Comparison of ENCODE assay signal across 8 cellular contexts in the genomic region with DNA sequence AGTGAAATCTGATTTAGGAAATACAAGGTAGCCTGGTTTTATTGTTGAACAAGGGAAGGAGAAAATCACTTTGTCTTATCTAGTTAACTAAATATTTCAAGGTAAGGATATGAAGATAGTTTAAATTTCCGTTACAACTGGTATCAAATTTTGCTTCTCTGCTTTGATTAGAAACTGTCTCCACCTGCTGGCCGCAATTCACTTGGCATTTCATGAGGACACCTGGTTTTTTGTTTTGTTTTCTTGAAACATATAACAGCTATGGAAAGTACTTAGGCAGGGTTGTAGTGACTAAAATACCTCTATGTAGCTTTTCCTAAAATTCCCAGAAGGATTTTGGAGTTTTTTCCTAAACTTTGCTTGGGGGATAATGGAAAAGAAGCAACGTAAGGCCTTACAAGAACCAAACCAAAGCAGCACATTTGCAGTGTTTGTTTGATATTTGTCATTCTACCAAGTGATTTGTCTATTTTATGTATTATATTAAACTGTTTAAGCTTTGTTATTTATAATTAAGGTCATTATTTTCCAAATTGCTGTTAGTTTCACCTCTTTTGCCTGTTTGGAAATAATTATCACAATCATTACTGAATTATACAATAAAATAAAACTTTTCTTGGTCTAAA.
DNase-seq lines count a peak whose midpoint lies in the region; ATAC-seq and TF ChIP-seq lines count a peak whose summit lies in the region.

No MANE protein-coding gene starts in this region.

- no peak overlapping the region for H3K27ac Mint-ChIP-seq in activated T-cell treated with anti-CD3 and anti-CD28 coated beads, Interleukin-2, amount 50 U/mL, for 24 hours

- peaks cover 2% of the 10 kb centered on the region for H3K4me1 Mint-ChIP-seq in activated T-cell treated with anti-CD3 and anti-CD28 coated beads, Interleukin-2, amount 50 U/mL, for 24 hours (ENCODE audit: low read depth)

- no peak overlapping the region for H3K4me3 Mint-ChIP-seq in activated T-cell treated with anti-CD3 and anti-CD28 coated beads, Interleukin-2, amount 50 U/mL, for 24 hours

- H3K27me3 Mint-ChIP-seq in activated T-cell treated with anti-CD3 and anti-CD28 coated beads, Interleukin-2, amount 50 U/mL, for 24 hours: no peaks in the 10 kb centered on the region

- ATAC-seq in HG03342 (IDR thresholded peaks at IDR 0.05; ENCODE audit: unreplicated experiment) (no peak), HG03442 (IDR thresholded peaks at IDR 0.05; ENCODE audit: unreplicated experiment) (no peak)

- H3K36me3 Mint-ChIP-seq in activated T-cell treated with anti-CD3 and anti-CD28 coated beads, Interleukin-2, amount 50 U/mL, for 24 hours (ENCODE audit: low read depth): peaks cover 3% of the 10 kb centered on the region

- peak; percentile 26 for DNase-seq in AG10803 (ENCODE audit: low read depth)
- peak; percentile 5 for DNase-seq in GM19238 (ENCODE audit: insufficient read length, low spot score)
- DNase-seq in NCI-H69 (lab: John Stamatoyannopoulos, UW): peak; percentile 60
- peak; percentile 54 for DNase-seq in activated T-cell treated with anti-CD3 and anti-CD28 coated beads, Interleukin-2, amount 50 U/mL, for 24 hours
- peak; percentile 7 to 61 for DNase-seq in foreskin fibroblast
- DNase-seq in pons (ENCODE audit: low spot score): peak; percentile 55

- H3K9me3 Mint-ChIP-seq in activated T-cell treated with anti-CD3 and anti-CD28 coated beads, Interleukin-2, amount 50 U/mL, for 24 hours: peaks cover 2% of the 10 kb centered on the region

- H3K4me3 ChIP-seq in AG10803 (ENCODE audit: low read length): no peak overlapping the region
- no peak overlapping the region for H3K4me3 ChIP-seq in foreskin fibroblast (ENCODE audit: low read depth in 1 of 2, low read length in 2 of 2)

- TF ChIP-seq CTCF in AG10803 (conservative IDR thresholded peaks at IDR 0.05; ENCODE audit: low read length): peak; percentile 78
- TF ChIP-seq CTCF in foreskin fibroblast (IDR thresholded peaks at IDR 0.05; ENCODE audit: low read depth, low read length): peak; percentile 65

Comparison
In these comparisons a context has a peak if more than half of its experiments do, and no peak if none do; other contexts are left out.
1. DNase-seq: peak in every context shown above with its lines; median percentile 60 in NCI-H69; 55 in pons; 54 in activated T-cell treated with anti-CD3 and anti-CD28 coated beads, Interleukin-2, amount 50 U/mL, for 24 hours; 34 in foreskin fibroblast; 26 in AG10803; 5 in GM19238.